Comparison of ENCODE assay signal across 25 cellular contexts in genomic region chr5:5377780-5378179, GRCh38. TPM values are rescaled to one million over a fixed set of nuclear protein-coding genes. Genes with fewer than 3 reads are reported as not detected.
DNase-seq lines count a peak whose midpoint lies in the region; ATAC-seq, FAIRE-seq and TF ChIP-seq lines count a peak whose summit lies in the region.
"Had no signal": no experiment of that assay in that cellular context is flagged by ENCODE, and none has a peak within 500 bp of the region (broad histone marks: within the 10 kb centered on the region; RNA-seq: fewer than 3 reads in every experiment).

No MANE protein-coding gene starts in this region.

- CTCF ChIA-PET in HepG2 (lab: Yijun Ruan, JAX; ENCODE audit: low intra/inter-chr PET ratio, low total read pairs) (no interaction called here), K562 (lab: Yijun Ruan, JAX; ENCODE audit: low intra/inter-chr PET ratio) (no interaction called here)

- H3K9me1 ChIP-seq in K562 (ENCODE audit: control insufficient read depth, insufficient read depth, low read length) = no peaks in the 10 kb centered on the region

- H3K4me3 ChIP-seq in HepG2 (replicated peaks in 1 of 3; ENCODE audit: insufficient read depth in 1 of 3, low read depth in 2 of 3, low read length in 3 of 3) (no peak overlapping the region), right lobe of liver (no peak overlapping the region), K562 (no peak overlapping the region)
- H3K4me3 ChIP-seq: A549, BLaER1, GM12878 had no signal

- in situ Hi-C loops in HepG2 (cut with HindIII; ENCODE audit: extremely low pct_ligation_motif_present, low pct_unique_long_range_greater_than_20kb) (no loop called here), K562 (cut with MboI) (no loop called here)

- no peak for TF ChIP-seq RAD21 in HepG2 (CRISPR knock-in tag; IDR thresholded peaks at IDR 0.05)
- no peak for TF ChIP-seq RAD21 in K562 (CRISPR knock-in tag; conservative IDR thresholded peaks at IDR 0.05 in 1 of 2, IDR thresholded peaks at IDR 0.05 in 1 of 2)

- TF ChIP-seq EP300 in HepG2 (IDR thresholded peaks at IDR 0.05; ENCODE audit: low read depth in 2 of 2, low read length in 2 of 2) (no peak), HepG2 (CRISPR knock-in tag; IDR thresholded peaks at IDR 0.05; ENCODE audit: borderline replicate concordance) (no peak), K562 (IDR thresholded peaks at IDR 0.05; ENCODE audit: low read length) (no peak)

- H3K4me2 ChIP-seq in HepG2 (ENCODE audit: low read depth, low read length) (no peak overlapping the region), K562 (ENCODE audit: insufficient read depth, low read length) (no peak overlapping the region)
- H3K4me2 ChIP-seq: A549, BLaER1 had no signal

- ATAC-seq in HepG2 (no peak), right lobe of liver (no peak), K562 (no peak), GM21515 (IDR thresholded peaks at IDR 0.05; ENCODE audit: unreplicated experiment) (no peak)
- ATAC-seq: A549, GM12878 had no signal

- H3K9ac ChIP-seq in HepG2 (ENCODE audit: insufficient read depth, low read depth, low read length) (no peak overlapping the region), K562 (ENCODE audit: insufficient read depth in 1 of 2, low read depth in 2 of 2, low read length in 2 of 2) (no peak overlapping the region)
- H3K9ac ChIP-seq: BLaER1 had no signal

- H3K36me3 ChIP-seq in HepG2 (replicated peaks in 1 of 2; ENCODE audit: control insufficient read depth in 1 of 2, insufficient read depth in 2 of 2, low read length in 2 of 2) (no peaks in the 10 kb centered on the region), right lobe of liver (no peaks in the 10 kb centered on the region), K562 (ENCODE audit: control insufficient read depth, insufficient read depth, low read length) (no peaks in the 10 kb centered on the region)
- H3K36me3 ChIP-seq: BE2C, BLaER1 had no signal

- WGBS in HepG2 (ENCODE audit: low lambda C conversion rate) = 48% methylated on average over 6 of the region's 6 CpGs
- 94% methylated on average over 6 of the region's 6 CpGs for WGBS in right lobe of liver (ENCODE audit: insufficient coverage, low coverage, low lambda C conversion rate, missing lambda C conversion rate)
- WGBS in K562 (ENCODE audit: insufficient coverage, low coverage, missing lambda C conversion rate) = 1% methylated on average over 6 of the region's 6 CpGs

- FAIRE-seq in HepG2 (lab: Jason Lieb, UNC) (no peak), K562 (lab: Jason Lieb, UNC) (no peak)
- FAIRE-seq: A549, GM12878, GM12892, GM18507 had no signal

- H3K27me3 ChIP-seq in HepG2 (ENCODE audit: control insufficient read depth in 1 of 2, insufficient read depth in 2 of 2, low read length in 2 of 2) = no peaks in the 10 kb centered on the region
- H3K27me3 ChIP-seq in right lobe of liver = no peaks in the 10 kb centered on the region
- peaks cover 0 to 6% of the 10 kb centered on the region in 2 experiments; a peak in 2 of 5 replicates for H3K27me3 ChIP-seq in K562 (ENCODE audit: control insufficient read depth in 2 of 2, insufficient read depth in 2 of 2, low read length in 2 of 2)
- H3K27me3 ChIP-seq: BE2C, BLaER1 had no signal

- H4K20me1 ChIP-seq in HepG2 (ENCODE audit: insufficient read depth, low read length) (no peaks in the 10 kb centered on the region), K562 (replicated peaks; ENCODE audit: control insufficient read depth, insufficient read depth, low read length) (no peaks in the 10 kb centered on the region)
- H4K20me1 ChIP-seq: BLaER1 had no signal

- DNase-seq in HepG2 (ENCODE audit: low spot score) (no peak), right lobe of liver (no peak), K562 (ENCODE audit: extremely low read depth in 1 of 4, low spot score in 3 of 4) (no peak), posterior vena cava (ENCODE audit: low spot score) (peak; percentile 5), glomerular visceral epithelial cell (ENCODE audit: extremely low spot score) (no peak)
- DNase-seq: ACHN; BE2C; CD4-positive, alpha-beta memory T cell; CD4-positive, CD25-positive, alpha-beta regulatory T cell; CD8-positive, alpha-beta memory T cell; COR-L47; DMS 273 treated with DMSO at 0.1 percent for 48 hours; DMS153; DMS53; DMS79; DND-41; EL; GDM1 had no signal

- H3K79me2 ChIP-seq in HepG2 (ENCODE audit: insufficient read depth, low read length) = no peaks in the 10 kb centered on the region
- H3K79me2 ChIP-seq in K562 (ENCODE audit: control insufficient read depth, insufficient read depth, low read length) = no peaks in the 10 kb centered on the region

- POLR2A ChIA-PET in HepG2 (lab: Yijun Ruan, JAX) = no interaction called here
- POLR2A ChIA-PET in K562 (lab: Yijun Ruan, JAX) = interaction anchor here (0.6 kb wide), 1 partner anchor 805 kb away, joined by 4 read pairs; no protein-coding TSS in a partner anchor

- no peak overlapping the region for H2AFZ ChIP-seq in HepG2 (ENCODE audit: low read length)
- H2AFZ ChIP-seq in K562 (ENCODE audit: low read depth, low read length) = no peak overlapping the region

- intact Hi-C loops in HepG2 (cut with micrococcal nuclease; ENCODE audit: unreplicated experiment) = no loop called here
- intact Hi-C loops in right lobe of liver (cut with DNase I) = no loop called here
- intact Hi-C loops in K562 (cut with micrococcal nuclease) = no loop called here
- intact Hi-C loops in posterior vena cava (cut with DNase I) = no loop called here

- TF ChIP-seq CTCF in HepG2 (CRISPR knock-in tag; IDR thresholded peaks at IDR 0.05) (no peak), right lobe of liver (IDR thresholded peaks at IDR 0.05) (no peak), K562 (IDR thresholded peaks at IDR 0.05 in 2 of 3, conservative IDR thresholded peaks at IDR 0.05 in 1 of 3; ENCODE audit: insufficient read depth in 2 of 3, low read depth in 1 of 3, low read length in 3 of 3) (no peak)

- BruUV-seq in HepG2 (replicated peaks; lab: Mats Ljungman, UMichigan) = no TSS peak
- no TSS peak for BruUV-seq in K562 (replicated peaks; lab: Mats Ljungman, UMichigan)

- H3K9me3 ChIP-seq in HepG2 (ENCODE audit: low read length) (0 out of 2 replicates have a peak, but pooled peaks cover 4% of the 10 kb centered on the region), right lobe of liver (no peaks in the 10 kb centered on the region), K562 (replicated peaks; ENCODE audit: control insufficient read depth, insufficient read depth, low read depth, low read length) (no peaks in the 10 kb centered on the region)
- H3K9me3 ChIP-seq: BE2C had no signal

- H3K4me1 ChIP-seq in HepG2 (ENCODE audit: insufficient read depth, low read length) = peaks cover 17% of the 10 kb centered on the region
- H3K4me1 ChIP-seq in right lobe of liver = peaks cover 0 to 2% (median 0%) of the 10 kb centered on the region in 4 donors
- peaks cover 0 to 17% of the 10 kb centered on the region in 2 experiments; a peak in 3 of 5 replicates for H3K4me1 ChIP-seq in K562 (replicated peaks in 1 of 2; ENCODE audit: control insufficient read depth in 2 of 2, insufficient read depth in 2 of 2, low read length in 2 of 2)
- H3K4me1 ChIP-seq: A549 had no signal

- TF ChIP-seq POLR2A in HepG2 (IDR thresholded peaks at IDR 0.05; ENCODE audit: insufficient read depth in 1 of 2, low read depth in 2 of 2, low read length in 2 of 2) (no peak), right lobe of liver (IDR thresholded peaks at IDR 0.05) (no peak), K562 (conservative IDR thresholded peaks at IDR 0.05) (no peak)

- H3K27ac ChIP-seq in HepG2 (ENCODE audit: extremely low read length, insufficient read depth, low read length) = no peak overlapping the region
- no peak overlapping the region for H3K27ac ChIP-seq in right lobe of liver
- H3K27ac ChIP-seq in K562 (ENCODE audit: extremely low read depth, low read depth, low read length) = no peak overlapping the region
- H3K27ac ChIP-seq: 22Rv1, A549, BLaER1 had no signal

RNA-seq across cellular contexts. Expression of gene ICE1, which starts 44.7 kb away (rescaled TPM):
- 27.6 and 35.2 TPM in 2 replicates for total RNA-seq in HepG2 (2016; rRNA removed; fragmentation: Illumina TruSeq; extraction: Trizol)
- 4.0 and 4.2 TPM in 2 replicates for total RNA-seq in HepG2 (2016; cell fraction: cytosol; rRNA removed; fragmentation: Illumina TruSeq; extraction: Trizol; ENCODE audit: low read depth)
- total RNA-seq in HepG2 (2016; cell fraction: insoluble cytoplasmic fraction; rRNA removed; fragmentation: Illumina TruSeq; extraction: Trizol) = 25.8 and 33.2 TPM in 2 replicates
- total RNA-seq in HepG2 (2016; cell fraction: membrane; rRNA removed; fragmentation: Illumina TruSeq; extraction: Trizol) = 8.7 and 9.3 TPM in 2 replicates
- 47.9 and 48.8 TPM in 2 replicates for total RNA-seq in HepG2 (2016; cell fraction: nucleus; rRNA removed; fragmentation: Illumina TruSeq; extraction: Trizol)
- polyA plus RNA-seq in HepG2 (2011; rRNA removed) = 9.0 and 9.1 TPM in 2 replicates
- polyA plus RNA-seq in HepG2 (2011; cell fraction: cytosol; rRNA removed) = 4.8 and 6.7 TPM in 2 replicates
- 12.3 and 13.3 TPM in 2 replicates for polyA plus RNA-seq in HepG2 (2011; cell fraction: nucleus; rRNA removed)
- 11.6 and 12.6 TPM in 2 replicates for polyA plus RNA-seq in HepG2 (2012)
- 1.4 and 1.5 TPM in 2 replicates for polyA plus RNA-seq in HepG2 (2016; cell fraction: cytosol; fragmentation: Illumina TruSeq; extraction: Trizol; ENCODE audit: low read depth)
- polyA plus RNA-seq in HepG2 (2016; cell fraction: insoluble cytoplasmic fraction; fragmentation: Illumina TruSeq; extraction: Trizol; ENCODE audit: low read depth) = 18.9 and 19.2 TPM in 2 replicates
- polyA plus RNA-seq in HepG2 (2016; cell fraction: membrane; fragmentation: Illumina TruSeq; extraction: Trizol; ENCODE audit: low read depth) = 2.9 and 3.0 TPM in 2 replicates
- 30.7 and 30.8 TPM in 2 replicates for polyA plus RNA-seq in HepG2 (2016; cell fraction: nucleus; fragmentation: Illumina TruSeq; extraction: Trizol; ENCODE audit: insufficient read depth, low read depth)
- polyA minus RNA-seq in HepG2 (2011; rRNA and poly(A)+ RNA removed; ENCODE audit: low replicate concordance) = 24.3 and 86.6 TPM in 2 replicates
- polyA minus RNA-seq in HepG2 (2011; cell fraction: cytosol; rRNA and poly(A)+ RNA removed) = 14.2 and 14.7 TPM in 2 replicates
- polyA minus RNA-seq in HepG2 (2011; cell fraction: nucleus; rRNA and poly(A)+ RNA removed) = 91.9 and 94.2 TPM in 2 replicates
- 10 to 100 TPM in 4 of 6 experiments, 1 to 10 TPM in 2; 8.2 to 10.7 (median 10.4) TPM for total RNA-seq in right lobe of liver
- total RNA-seq in K562 (2011; cell fraction: chromatin; rRNA removed; ENCODE audit: low replicate concordance) = 19.3 and 80.1 TPM in 2 replicates
- total RNA-seq in K562 (2011; cell fraction: nucleolus; rRNA removed) = 13.0 and 20.4 TPM in 2 replicates
- total RNA-seq in K562 (2011; cell fraction: nucleoplasm; rRNA removed) = 35.6 and 41.7 TPM in 2 replicates
- 19.1 and 21.3 TPM in 2 replicates for total RNA-seq in K562 (2014; rRNA removed)
- total RNA-seq in K562 (2014; rRNA removed; fragmentation: Illumina TruSeq; extraction: Trizol) = 40.9 and 44.6 TPM in 2 replicates
- 46.1 and 47.4 TPM in 2 replicates for total RNA-seq in K562 (2015; rRNA removed; fragmentation: Illumina TruSeq; extraction: Trizol)
- total RNA-seq in K562 (2021) = 31.3 and 33.2 TPM in 2 replicates
- polyA plus RNA-seq in K562 (2011; rRNA removed) = 18.5 and 28.2 TPM in 2 replicates
- 8.7 and 12.1 TPM in 2 replicates for polyA plus RNA-seq in K562 (2011; cell fraction: cytosol; rRNA removed)
- 25.9 and 29.4 TPM in 2 replicates for polyA plus RNA-seq in K562 (2011; cell fraction: nucleus; rRNA removed)
- polyA plus RNA-seq in K562 (2012) = 12.7 and 17.1 TPM in 2 replicates
- polyA plus RNA-seq in K562 (2014; fragmentation: Illumina TruSeq; extraction: Trizol) = 26.9 and 33.6 TPM in 2 replicates
- polyA plus RNA-seq in K562 (2014; fragmentation: Nextera tagmentation; extraction: Ambion mirVana) = 1 to 10 TPM; 4.9 to 8.5 TPM
- 20.8 and 21.3 TPM in 2 replicates for polyA plus RNA-seq in K562 (2014; rRNA removed)
- 75.3 and 75.8 TPM in 2 replicates for polyA minus RNA-seq in K562 (2011; rRNA and poly(A)+ RNA removed)
- 21.0 and 26.1 TPM in 2 replicates for polyA minus RNA-seq in K562 (2011; cell fraction: cytosol; rRNA and poly(A)+ RNA removed)
- 56.4 and 83.1 TPM in 2 replicates for polyA minus RNA-seq in K562 (2011; cell fraction: nucleus; rRNA and poly(A)+ RNA removed)
- total RNA-seq in posterior vena cava = 10 to 100 TPM; 29.9 to 30.4 TPM

Comparison
In these comparisons a context has a peak if more than half of its experiments do, and no peak if none do; other contexts are left out.
1. Of the 241 proteins assayed by ChIP-seq in both HepG2 and K562: peak only in HepG2: none; only in K562: ZFP36; in both: ZNF431; in neither: 239.